17 cellular contexts compared by ENCODE assay signal in genomic region chr1:180598333-180598979, GRCh38. TPM values are rescaled to one million over a fixed set of nuclear protein-coding genes. Genes with fewer than 3 reads are reported as not detected.
DNase-seq lines count a peak whose midpoint lies in the region; FAIRE-seq and TF ChIP-seq lines count a peak whose summit lies in the region.
"Had no signal": no experiment of that assay in that cellular context is flagged by ENCODE, and none has a peak within 500 bp of the region (broad histone marks: within the 10 kb centered on the region; RNA-seq: fewer than 3 reads in every experiment).

No MANE protein-coding gene starts in this region.

- H3K27ac Mint-ChIP-seq in neural progenitor cell = no peak overlapping the region
- no peak overlapping the region for H3K27ac Mint-ChIP-seq in activated T-helper 2 cell treated with anti-CD3 and anti-CD28 coated beads, Interferon-gamma antibody, Interleukin-2, Interleukin-4, amounts not matched to agents 10 μg/mL and 5 μg/mL and 100 μg/mL, durations not matched to agents 14 hours and 24 hours and 36 hours
- H3K27ac Mint-ChIP-seq in T-helper 2 cell treated with Interferon-gamma antibody and Interleukin-4, amounts not matched to agents 5 μg/mL and 100 μg/mL, for 36 hours = no peak overlapping the region
- H3K27ac Mint-ChIP-seq: activated T-cell treated with anti-CD3 and anti-CD28 coated beads, Interleukin-2, amount 50 U/mL, for 72 hours; naive thymus-derived CD8-positive, alpha-beta T cell; stimulated activated naive CD8-positive, alpha-beta T cell treated with anti-CD3 and anti-CD28 coated beads, Interleukin-15, Interleukin-2, amounts not matched to agents 100 ng/mL and 50 ng/mL, for 24 hours had no signal

- intact Hi-C loops in activated T-helper 2 cell treated with anti-CD3 and anti-CD28 coated beads, Interferon-gamma antibody, Interleukin-2, Interleukin-4, amounts not matched to agents 10 μg/mL and 5 μg/mL and 100 μg/mL, durations not matched to agents 14 hours and 24 hours and 36 hours (cut with micrococcal nuclease) = no loop called here
- intact Hi-C loops in A673 (cut with micrococcal nuclease; ENCODE audit: unreplicated experiment) = no loop called here

- H3K27me3 Mint-ChIP-seq in neural progenitor cell (ENCODE audit: insufficient read depth, low read depth) = no peaks in the 10 kb centered on the region
- H3K27me3 Mint-ChIP-seq in activated T-helper 2 cell treated with anti-CD3 and anti-CD28 coated beads, Interferon-gamma antibody, Interleukin-2, Interleukin-4, amounts not matched to agents 10 μg/mL and 5 μg/mL and 100 μg/mL, durations not matched to agents 14 hours and 24 hours and 36 hours (ENCODE audit: low read depth) = peaks cover 14% of the 10 kb centered on the region
- H3K27me3 Mint-ChIP-seq in T-helper 2 cell treated with Interferon-gamma antibody and Interleukin-4, amounts not matched to agents 5 μg/mL and 100 μg/mL, for 36 hours (ENCODE audit: low read depth) = peaks cover 18% of the 10 kb centered on the region

- H3K4me3 Mint-ChIP-seq in neural progenitor cell = no peak overlapping the region
- H3K4me3 Mint-ChIP-seq in activated T-helper 2 cell treated with anti-CD3 and anti-CD28 coated beads, Interferon-gamma antibody, Interleukin-2, Interleukin-4, amounts not matched to agents 10 μg/mL and 5 μg/mL and 100 μg/mL, durations not matched to agents 14 hours and 24 hours and 36 hours (ENCODE audit: low read depth) = no peak overlapping the region
- no peak overlapping the region for H3K4me3 Mint-ChIP-seq in T-helper 2 cell treated with Interferon-gamma antibody and Interleukin-4, amounts not matched to agents 5 μg/mL and 100 μg/mL, for 36 hours
- H3K4me3 Mint-ChIP-seq: activated T-cell treated with anti-CD3 and anti-CD28 coated beads, Interleukin-2, amount 50 U/mL, for 72 hours; naive thymus-derived CD8-positive, alpha-beta T cell; stimulated activated naive CD8-positive, alpha-beta T cell treated with anti-CD3 and anti-CD28 coated beads, Interleukin-15, Interleukin-2, amounts not matched to agents 100 ng/mL and 50 ng/mL, for 24 hours had no signal

- POLR2A ChIA-PET in A673 (lab: Charles Lee; ENCODE audit: low non-redundant PET) = no interaction called here

- peak; percentile 28 for DNase-seq in D721Med (ENCODE audit: insufficient read length, low spot score)
- DNase-seq in NCI-H2227 treated with DMSO at 0.1 percent for 48 hours (lab: John Stamatoyannopoulos, UW) = peak; percentile 59
- DNase-seq in epithelial cell of proximal tubule (ENCODE audit: low read depth) = peak; percentile 97
- DNase-seq in neural progenitor cell (ENCODE audit: low spot score) = peak; percentile 47
- no peak for DNase-seq in activated T-helper 2 cell treated with anti-CD3 and anti-CD28 coated beads, Interferon-gamma antibody, Interleukin-2, Interleukin-4, amounts not matched to agents 10 μg/mL and 5 μg/mL and 100 μg/mL, durations not matched to agents 14 hours and 24 hours and 36 hours (ENCODE audit: low spot score)
- DNase-seq in foreskin fibroblast = no peak
- DNase-seq in A673 (ENCODE audit: low spot score) = no peak
- DNase-seq in T-helper 2 cell treated with Interferon-gamma antibody and Interleukin-4, amounts not matched to agents 5 μg/mL and 100 μg/mL, for 36 hours (ENCODE audit: low spot score) = no peak
- DNase-seq: activated CD4-positive, alpha-beta T cell treated with anti-CD3 and anti-CD28 coated beads for 48 hours; activated T-cell treated with anti-CD3 and anti-CD28 coated beads, Interleukin-2, amount 50 U/mL, for 72 hours; GOT3; naive thymus-derived CD8-positive, alpha-beta T cell; NCI-H226; T-helper 1 cell had no signal

- H3K27ac ChIP-seq in neural progenitor cell (no peak overlapping the region), A673 (ENCODE audit: low read depth, low read length, poor library complexity, severe bottlenecking) (no peak overlapping the region)

- CTCF ChIA-PET in A673 (lab: Charles Lee) = no interaction called here

- no peaks in the 10 kb centered on the region for H3K36me3 ChIP-seq in neural progenitor cell
- no peaks in the 10 kb centered on the region for H3K36me3 ChIP-seq in A673 (ENCODE audit: insufficient read depth, low read length, poor library complexity, severe bottlenecking)
- H3K36me3 ChIP-seq: Peyer's patch had no signal

- H3F3A ChIP-seq in neural progenitor cell (ENCODE audit: low read depth) = peaks cover 17% of the 10 kb centered on the region

- no peaks in the 10 kb centered on the region for H3K36me3 Mint-ChIP-seq in neural progenitor cell
- H3K36me3 Mint-ChIP-seq in activated T-helper 2 cell treated with anti-CD3 and anti-CD28 coated beads, Interferon-gamma antibody, Interleukin-2, Interleukin-4, amounts not matched to agents 10 μg/mL and 5 μg/mL and 100 μg/mL, durations not matched to agents 14 hours and 24 hours and 36 hours (ENCODE audit: low read depth) = no peaks in the 10 kb centered on the region
- H3K36me3 Mint-ChIP-seq in T-helper 2 cell treated with Interferon-gamma antibody and Interleukin-4, amounts not matched to agents 5 μg/mL and 100 μg/mL, for 36 hours (ENCODE audit: low read depth) = no peaks in the 10 kb centered on the region
- H3K36me3 Mint-ChIP-seq: naive thymus-derived CD8-positive, alpha-beta T cell had no signal

- H3K4me3 ChIP-seq in epithelial cell of proximal tubule (ENCODE audit: low read depth, low read length) = no peak overlapping the region
- no peak overlapping the region for H3K4me3 ChIP-seq in neural progenitor cell
- H3K4me3 ChIP-seq in foreskin fibroblast (ENCODE audit: low read depth in 1 of 2, low read length in 2 of 2) = no peak overlapping the region
- no peak overlapping the region for H3K4me3 ChIP-seq in A673 (ENCODE audit: low read depth, low read length, poor library complexity, severe bottlenecking)
- H3K4me3 ChIP-seq: Peyer's patch had no signal

- BruUV-seq in A673 (replicated peaks; lab: Mats Ljungman, UMichigan) = no TSS peak

- H3K4me2 ChIP-seq in neural progenitor cell = peak overlapping the region; percentile 56

- H4K20me1 ChIP-seq in neural progenitor cell (ENCODE audit: low read depth) = no peaks in the 10 kb centered on the region

- TF ChIP-seq CTCF in D721Med (IDR thresholded peaks at IDR 0.05; ENCODE audit: insufficient read depth, missing control alignments) = no peak
- TF ChIP-seq CTCF in epithelial cell of proximal tubule (conservative IDR thresholded peaks at IDR 0.05; ENCODE audit: low read depth, low read length) = no peak
- no peak for TF ChIP-seq CTCF in neural progenitor cell (IDR thresholded peaks at IDR 0.05)
- TF ChIP-seq CTCF in foreskin fibroblast (IDR thresholded peaks at IDR 0.05; ENCODE audit: low read depth, low read length) = no peak
- TF ChIP-seq CTCF in A673 (conservative IDR thresholded peaks at IDR 0.05; ENCODE audit: low read depth, low read length) = no peak

- H3K27me3 ChIP-seq in neural progenitor cell (no peaks in the 10 kb centered on the region), A673 (replicated peaks; ENCODE audit: insufficient read depth, low read depth, low read length, poor library complexity) (no peaks in the 10 kb centered on the region)
- H3K27me3 ChIP-seq: Peyer's patch had no signal

- H3K9me3 ChIP-seq in neural progenitor cell (ENCODE audit: low read depth) (no peaks in the 10 kb centered on the region), A673 (ENCODE audit: low read depth, low read length, poor library complexity, severe bottlenecking) (no peaks in the 10 kb centered on the region)
- H3K9me3 ChIP-seq: Peyer's patch had no signal

- no peak overlapping the region for H2AFZ ChIP-seq in neural progenitor cell (replicated peaks)

- no peaks in the 10 kb centered on the region for H3K79me2 ChIP-seq in neural progenitor cell (ENCODE audit: low read depth)

- peaks cover 38% of the 10 kb centered on the region for H3K4me1 Mint-ChIP-seq in neural progenitor cell
- H3K4me1 Mint-ChIP-seq in activated T-helper 2 cell treated with anti-CD3 and anti-CD28 coated beads, Interferon-gamma antibody, Interleukin-2, Interleukin-4, amounts not matched to agents 10 μg/mL and 5 μg/mL and 100 μg/mL, durations not matched to agents 14 hours and 24 hours and 36 hours (ENCODE audit: low read depth) = no peaks in the 10 kb centered on the region
- no peaks in the 10 kb centered on the region for H3K4me1 Mint-ChIP-seq in T-helper 2 cell treated with Interferon-gamma antibody and Interleukin-4, amounts not matched to agents 5 μg/mL and 100 μg/mL, for 36 hours (ENCODE audit: low read depth)
- H3K4me1 Mint-ChIP-seq: naive thymus-derived CD8-positive, alpha-beta T cell had no signal

- H3K9ac ChIP-seq in neural progenitor cell = no peak overlapping the region

- H3K4me1 ChIP-seq in neural progenitor cell (peaks cover 14% of the 10 kb centered on the region), A673 (ENCODE audit: insufficient read depth, low read length, poor library complexity, severe bottlenecking) (no peaks in the 10 kb centered on the region)

- peak; percentile 76 for FAIRE-seq in D721Med (lab: Jason Lieb, UNC)
- FAIRE-seq: frontal cortex had no signal

- H3K9me3 Mint-ChIP-seq in neural progenitor cell = no peaks in the 10 kb centered on the region
- no peaks in the 10 kb centered on the region for H3K9me3 Mint-ChIP-seq in activated T-helper 2 cell treated with anti-CD3 and anti-CD28 coated beads, Interferon-gamma antibody, Interleukin-2, Interleukin-4, amounts not matched to agents 10 μg/mL and 5 μg/mL and 100 μg/mL, durations not matched to agents 14 hours and 24 hours and 36 hours
- no peaks in the 10 kb centered on the region for H3K9me3 Mint-ChIP-seq in T-helper 2 cell treated with Interferon-gamma antibody and Interleukin-4, amounts not matched to agents 5 μg/mL and 100 μg/mL, for 36 hours
- H3K9me3 Mint-ChIP-seq: activated T-cell treated with anti-CD3 and anti-CD28 coated beads, Interleukin-2, amount 50 U/mL, for 72 hours; naive thymus-derived CD8-positive, alpha-beta T cell; stimulated activated naive CD8-positive, alpha-beta T cell treated with anti-CD3 and anti-CD28 coated beads, Interleukin-15, Interleukin-2, amounts not matched to agents 100 ng/mL and 50 ng/mL, for 24 hours had no signal

RNA-seq across cellular contexts. Expression of gene XPR1, which starts 33.4 kb away (rescaled TPM):
- total RNA-seq in epithelial cell of proximal tubule (16.5 and 18.6 TPM in 2 replicates), neural progenitor cell (ENCODE audit: low replicate concordance) (54.8 and 75.0 TPM in 2 replicates), A673 (2021) (30.7 and 33.3 TPM in 2 replicates)
- 20.8 and 23.6 TPM in 2 replicates for total RNA-seq in activated T-helper 2 cell treated with anti-CD3 and anti-CD28 coated beads, Interferon-gamma antibody, Interleukin-2, Interleukin-4, amounts not matched to agents 10 μg/mL and 5 μg/mL and 100 μg/mL, durations not matched to agents 14 hours and 24 hours and 36 hours

RNA-seq across cellular contexts. Expression of gene OVAAL, which starts 39.7 kb away (rescaled TPM):
- total RNA-seq in epithelial cell of proximal tubule (not detected in 2 replicates), neural progenitor cell (ENCODE audit: low replicate concordance) (not detected in 2 replicates), A673 (2021) (not detected in 2 replicates)
- not detected in 2 replicates for total RNA-seq in activated T-helper 2 cell treated with anti-CD3 and anti-CD28 coated beads, Interferon-gamma antibody, Interleukin-2, Interleukin-4, amounts not matched to agents 10 μg/mL and 5 μg/mL and 100 μg/mL, durations not matched to agents 14 hours and 24 hours and 36 hours
- total RNA-seq: activated T-cell treated with anti-CD3 and anti-CD28 coated beads, Interleukin-2, amount 50 U/mL, for 72 hours; frontal cortex; naive thymus-derived CD8-positive, alpha-beta T cell; Peyer's patch had no signal

Comparison
In these comparisons a context has a peak if more than half of its experiments do, and no peak if none do; other contexts are left out.
1. DNase-seq: peak in D721Med (single experiment), NCI-H2227 treated with DMSO at 0.1 percent for 48 hours (single experiment), epithelial cell of proximal tubule (single experiment) and neural progenitor cell (single experiment); none in activated T-helper 2 cell treated with anti-CD3 and anti-CD28 coated beads, Interferon-gamma antibody, Interleukin-2, Interleukin-4, amounts not matched to agents 10 μg/mL and 5 μg/mL and 100 μg/mL, durations not matched to agents 14 hours and 24 hours and 36 hours (single experiment), foreskin fibroblast (0 of 2), A673 (single experiment) and T-helper 2 cell treated with Interferon-gamma antibody and Interleukin-4, amounts not matched to agents 5 μg/mL and 100 μg/mL, for 36 hours (single experiment).